19 cellular contexts compared by ENCODE assay signal in genomic region chr2:217629347-217629746, GRCh38.
DNase-seq lines count a peak whose midpoint lies in the region; ATAC-seq, FAIRE-seq and TF ChIP-seq lines count a peak whose summit lies in the region.
"Had no signal": no experiment of that assay in that cellular context is flagged by ENCODE, and none has a peak within 500 bp of the region (broad histone marks: within the 10 kb centered on the region; RNA-seq: fewer than 3 reads in every experiment).

No MANE protein-coding gene starts in this region.

- peak overlapping the region; percentile 50 for H4K8ac ChIP-seq in mesenchymal stem cell (ENCODE audit: low read length)

- H3K79me2 ChIP-seq in neural progenitor cell (ENCODE audit: low read depth): no peaks in the 10 kb centered on the region

- TF ChIP-seq CTCF in HEK293 (tag by site-specific recombination; IDR thresholded peaks at IDR 0.05) (no peak), neural progenitor cell (IDR thresholded peaks at IDR 0.05) (no peak), transverse colon (IDR thresholded peaks at IDR 0.05) (no peak), heart left ventricle (IDR thresholded peaks at IDR 0.05) (no peak)

- intact Hi-C loops in transverse colon (cut with DNase I; ENCODE audit: low total_unique reads): no loop called here
- intact Hi-C loops in heart left ventricle (cut with DNase I): no loop called here

- no peaks in the 10 kb centered on the region for H4K20me1 ChIP-seq in neural progenitor cell (ENCODE audit: low read depth)

- in situ Hi-C loops in transverse colon (cut with MboI; ENCODE audit: low pct_ligation_motif_present in 1 of 4, low pct_unique_long_range_greater_than_20kb in 1 of 4, low sequenced_read_pairs in 3 of 4): no loop called here

- H3K4me1 ChIP-seq in HEK293 (ENCODE audit: control insufficient read depth, insufficient read depth, low read length) (no peaks in the 10 kb centered on the region), mesenchymal stem cell (ENCODE audit: control insufficient read depth, insufficient read depth, low read depth, low read length) (no peaks in the 10 kb centered on the region), neural progenitor cell (peaks cover 10% of the 10 kb centered on the region), transverse colon (peaks cover 5 to 35% (median 11%) of the 10 kb centered on the region in 4 donors), heart left ventricle (peaks cover 0 to 55% (median 16%) of the 10 kb centered on the region in 12 donors), small intestine (ENCODE audit: control insufficient read depth in 2 of 2, insufficient read depth in 1 of 2, low read depth in 1 of 2, low read length in 1 of 2) (no peaks in the 10 kb centered on the region)
- H3K4me1 ChIP-seq: A549, Caco-2 had no signal

- H3K4me3 ChIP-seq in HEK293 (ENCODE audit: low read depth, low read length) (no peak overlapping the region), mesenchymal stem cell (ENCODE audit: insufficient read depth in 1 of 2, low read depth in 1 of 2, low read length in 2 of 2) (no peak overlapping the region), neural progenitor cell (no peak overlapping the region), transverse colon (no peak overlapping the region), heart left ventricle (no peak overlapping the region), small intestine (ENCODE audit: low read depth in 1 of 2, low read length in 2 of 2) (no peak overlapping the region)
- H3K4me3 ChIP-seq: A549 had no signal

- no peak for TF ChIP-seq EP300 in transverse colon (IDR thresholded peaks at IDR 0.05; ENCODE audit: low read depth)

- peaks cover 8% of the 10 kb centered on the region for H3K27me3 Mint-ChIP-seq in neural progenitor cell (ENCODE audit: insufficient read depth, low read depth)
- H3K27me3 Mint-ChIP-seq: CD4-positive, alpha-beta T cell had no signal

- no peaks in the 10 kb centered on the region for H3K9me3 Mint-ChIP-seq in neural progenitor cell
- H3K9me3 Mint-ChIP-seq: CD4-positive, alpha-beta T cell had no signal

- no peaks in the 10 kb centered on the region for H3K79me1 ChIP-seq in mesenchymal stem cell (replicated peaks; ENCODE audit: low read length, poor library complexity, severe bottlenecking)

- H3K36me3 ChIP-seq in HEK293 (ENCODE audit: control insufficient read depth in 2 of 2, insufficient read depth in 1 of 2, low read length in 2 of 2) (no peaks in the 10 kb centered on the region), mesenchymal stem cell (ENCODE audit: control insufficient read depth in 1 of 2, insufficient read depth in 2 of 2, low read depth in 1 of 2, low read length in 2 of 2) (no peaks in the 10 kb centered on the region), neural progenitor cell (no peaks in the 10 kb centered on the region), transverse colon (no peaks in the 10 kb centered on the region), heart left ventricle (no peaks in the 10 kb centered on the region), small intestine (ENCODE audit: control insufficient read depth in 2 of 2, insufficient read depth in 2 of 2, low read length in 2 of 2) (no peaks in the 10 kb centered on the region)

- H3K9ac ChIP-seq in mesenchymal stem cell (ENCODE audit: low read length) (no peak overlapping the region), neural progenitor cell (no peak overlapping the region)

- H3F3A ChIP-seq in neural progenitor cell (ENCODE audit: low read depth): no peaks in the 10 kb centered on the region

- H2BK120ac ChIP-seq in mesenchymal stem cell (ENCODE audit: low read depth, low read length): no peak overlapping the region

- peak overlapping the region; percentile 68 for H2BK15ac ChIP-seq in mesenchymal stem cell (ENCODE audit: low read depth, poor library complexity, severe bottlenecking)

- no peak overlapping the region for H3K4ac ChIP-seq in mesenchymal stem cell (ENCODE audit: low read depth in 1 of 2, low read length in 2 of 2)

- CTCF ChIA-PET in HEK293 (lab: Yijun Ruan, JAX): interaction anchor here (0.6 kb wide), 1 partner anchor 468 kb away, joined by 3 read pairs; no protein-coding TSS in a partner anchor

- no peaks in the 10 kb centered on the region for H3K36me3 Mint-ChIP-seq in neural progenitor cell

- H3K27ac ChIP-seq in HEK293 (ENCODE audit: extremely low read depth, low read depth, low read length): no peak overlapping the region
- H3K27ac ChIP-seq in mesenchymal stem cell (ENCODE audit: low read length, poor library complexity, severe bottlenecking): no peak overlapping the region
- no peak overlapping the region for H3K27ac ChIP-seq in neural progenitor cell
- H3K27ac ChIP-seq in transverse colon: peak overlapping the region in 3 of 4 donors; percentile 34 to 71 (median 55)
- no peak overlapping the region for H3K27ac ChIP-seq in heart left ventricle
- no peak overlapping the region for H3K27ac ChIP-seq in small intestine (ENCODE audit: low read depth in 1 of 2, low read length in 1 of 2)
- H3K27ac ChIP-seq: 22Rv1, A549, C4-2B had no signal

- no peak overlapping the region for H3K18ac ChIP-seq in mesenchymal stem cell (ENCODE audit: low read depth in 1 of 2, low read length in 2 of 2)

- H3K4me2 ChIP-seq in mesenchymal stem cell (ENCODE audit: low read length, poor library complexity, severe bottlenecking) (no peak overlapping the region), neural progenitor cell (no peak overlapping the region)
- H3K4me2 ChIP-seq: A549 had no signal

- no peak overlapping the region for H3K14ac ChIP-seq in mesenchymal stem cell (ENCODE audit: low read length in 2 of 2)

- H2AFZ ChIP-seq in mesenchymal stem cell (ENCODE audit: low read depth, low read length): no peak overlapping the region
- no peak overlapping the region for H2AFZ ChIP-seq in neural progenitor cell (replicated peaks)

- H3K27me3 ChIP-seq in mesenchymal stem cell (ENCODE audit: control insufficient read depth in 1 of 2, insufficient read depth in 1 of 2, low read length in 2 of 2): peaks cover 13% of the 10 kb centered on the region in 2 experiments
- no peaks in the 10 kb centered on the region for H3K27me3 ChIP-seq in neural progenitor cell
- no peaks in the 10 kb centered on the region for H3K27me3 ChIP-seq in transverse colon
- H3K27me3 ChIP-seq in heart left ventricle: no peaks in the 10 kb centered on the region
- H3K27me3 ChIP-seq in small intestine (ENCODE audit: control insufficient read depth in 2 of 2, insufficient read depth in 2 of 2, low read length in 2 of 2): no peaks in the 10 kb centered on the region

- DNase-seq in mesenchymal stem cell (no peak), neural progenitor cell (ENCODE audit: low spot score) (no peak), transverse colon (no peak), heart left ventricle (no peak), small intestine (no peak)
- DNase-seq: AML-193; Caco-2; CD4-positive, alpha-beta T cell; GOT3; H7 had no signal

- no peak overlapping the region for H3K23ac ChIP-seq in mesenchymal stem cell (ENCODE audit: low read length in 2 of 2)

- no peak for FAIRE-seq in small intestine (lab: Jason Lieb, UNC)
- FAIRE-seq: A549, D721Med, G401.6, GM12891 had no signal

- POLR2A ChIA-PET in HEK293 (lab: Yijun Ruan, JAX): no interaction called here

- H2BK5ac ChIP-seq in mesenchymal stem cell (ENCODE audit: low read depth, low read length, poor library complexity, severe bottlenecking): no peak overlapping the region

- TF ChIP-seq POLR2A in transverse colon (IDR thresholded peaks at IDR 0.05) (no peak), heart left ventricle (IDR thresholded peaks at IDR 0.05) (no peak)

- peaks cover 29% of the 10 kb centered on the region for H3K4me1 Mint-ChIP-seq in neural progenitor cell

- H3K27ac Mint-ChIP-seq in neural progenitor cell: peak overlapping the region; percentile 23
- H3K27ac Mint-ChIP-seq: CD4-positive, alpha-beta T cell had no signal

- H2AK5ac ChIP-seq in mesenchymal stem cell (ENCODE audit: low read length, severe bottlenecking): no peak overlapping the region

- H2BK12ac ChIP-seq in mesenchymal stem cell (ENCODE audit: low read length in 2 of 2): no peak overlapping the region

- H3K9me3 ChIP-seq in HEK293 (ENCODE audit: control insufficient read depth, insufficient read depth, low read depth, low read length): no peaks in the 10 kb centered on the region
- H3K9me3 ChIP-seq in mesenchymal stem cell (ENCODE audit: control insufficient read depth, low read length): no peaks in the 10 kb centered on the region
- no peaks in the 10 kb centered on the region for H3K9me3 ChIP-seq in neural progenitor cell (ENCODE audit: low read depth)
- H3K9me3 ChIP-seq in transverse colon: no peaks in the 10 kb centered on the region
- H3K9me3 ChIP-seq in heart left ventricle: no peaks in the 10 kb centered on the region
- no peaks in the 10 kb centered on the region for H3K9me3 ChIP-seq in small intestine (ENCODE audit: control insufficient read depth, low read depth)
- H3K9me3 ChIP-seq: A549, Caco-2 had no signal

- ATAC-seq in heart left ventricle (no peak), GM19035 (IDR thresholded peaks at IDR 0.05; ENCODE audit: unreplicated experiment) (no peak)
- ATAC-seq: A549, HCT116 had no signal

- H3K4me3 Mint-ChIP-seq in neural progenitor cell: no peak overlapping the region
- H3K4me3 Mint-ChIP-seq: CD4-positive, alpha-beta T cell had no signal

- no peak overlapping the region for H4K91ac ChIP-seq in mesenchymal stem cell (ENCODE audit: low read length)

TF ChIP-seq in HEK293, 187 proteins besides CTCF, POLR2A, EP300 and RAD21:
- TF ChIP-seq ZNF623 (tag by site-specific recombination; IDR thresholded peaks at IDR 0.05) (no peak), ZIC2 (tag by site-specific recombination; IDR thresholded peaks at IDR 0.05) (peak; percentile 81)
TF ChIP-seq in HEK293: peak in this region for 1.

Comparison
In these comparisons a context has a peak if more than half of its experiments do, and no peak if none do; other contexts are left out.
1. H3K27ac ChIP-seq: peak in transverse colon (3 of 4); none in HEK293 (single experiment), mesenchymal stem cell (single experiment), neural progenitor cell (single experiment), heart left ventricle (0 of 12) and small intestine (0 of 2).